In genomic region chr14:68644101-68644500, GRCh38 we compare ENCODE assay signal across 16 cellular contexts.
"Had no signal": no experiment of that assay in that cellular context is flagged by ENCODE, and none has a peak within 500 bp of the region (broad histone marks: within the 10 kb centered on the region; RNA-seq: fewer than 3 reads in every experiment).

No MANE protein-coding gene starts in this region.

- ATAC-seq: pancreas; stimulated activated naive B cell treated with anti-CD40 and anti-IgM and Interleukin-4, amounts not matched to agents 10 μg/mL and 1 μg/mL and 100 μg/mL, for 72 hours had no signal

- H3K4me1 Mint-ChIP-seq: activated B cell treated with CpG ODN at 0.5 μM for 24 hours; stimulated activated naive B cell treated with anti-CD40 and anti-IgM and Interleukin-4, amounts not matched to agents 10 μg/mL and 1 μg/mL and 100 μg/mL, for 72 hours had no signal

- H3K27ac Mint-ChIP-seq: activated B cell treated with CpG ODN at 0.5 μM for 24 hours; activated T-helper 2 cell treated with anti-CD3 and anti-CD28 coated beads, Interferon-gamma antibody, Interleukin-2, Interleukin-4, amounts not matched to agents 10 μg/mL and 5 μg/mL and 100 μg/mL, durations not matched to agents 14 hours and 24 hours and 36 hours; neural progenitor cell; stimulated activated naive B cell treated with anti-CD40 and anti-IgM and Interleukin-4, amounts not matched to agents 10 μg/mL and 1 μg/mL and 100 μg/mL, for 72 hours had no signal

- H3K4me3 Mint-ChIP-seq: activated B cell treated with CpG ODN at 0.5 μM for 24 hours; neural progenitor cell; stimulated activated naive B cell treated with anti-CD40 and anti-IgM and Interleukin-4, amounts not matched to agents 10 μg/mL and 1 μg/mL and 100 μg/mL, for 72 hours had no signal

- DNase-seq: activated B cell treated with CpG ODN at 0.5 μM for 24 hours; activated CD4-positive, alpha-beta T cell treated with anti-CD3 and anti-CD28 coated beads for 48 hours; activated naive CD4-positive, alpha-beta T cell treated with anti-CD3 and anti-CD28 coated beads, Interleukin-2, amount 50 U/mL, for 16 hours; esophagus squamous epithelium; glutamatergic neuron; hypothalamus; kidney glomerular epithelial cell; mesenchymal stem cell; stimulated activated CD4-positive, alpha-beta T cell treated with anti-CD3 and anti-CD28 coated beads, Interleukin-12 subunit alpha, Interleukin-12 subunit beta, amount 100 ng/mL, for 4 hours; stimulated activated CD4-positive, alpha-beta T cell treated with anti-CD3 and anti-CD28 coated beads, Interleukin-2, amount 100 ng/mL, for 24 hours; stimulated activated naive B cell treated with anti-CD40 and anti-IgM and Interleukin-4, amounts not matched to agents 10 μg/mL and 1 μg/mL and 100 μg/mL, for 72 hours; substantia nigra; T-helper 2 cell had no signal

- H3K27me3 Mint-ChIP-seq: activated B cell treated with CpG ODN at 0.5 μM for 24 hours; stimulated activated naive B cell treated with anti-CD40 and anti-IgM and Interleukin-4, amounts not matched to agents 10 μg/mL and 1 μg/mL and 100 μg/mL, for 72 hours had no signal
